ENCODE assay signal across 13 cellular contexts in genomic region chr5:172660974-172661373, GRCh38. TPM values are rescaled to one million over a fixed set of nuclear protein-coding genes. Genes with fewer than 3 reads are reported as not detected.
DNase-seq lines count a peak whose midpoint lies in the region; ATAC-seq and TF ChIP-seq lines count a peak whose summit lies in the region.
"Had no signal": no experiment of that assay in that cellular context is flagged by ENCODE, and none has a peak within 500 bp of the region (broad histone marks: within the 10 kb centered on the region; RNA-seq: fewer than 3 reads in every experiment).

No MANE protein-coding gene starts in this region.

- no peak for ATAC-seq in upper lobe of left lung (ENCODE audit: low FRiP score in 2 of 2)

- no peaks in the 10 kb centered on the region for H3K9me3 Mint-ChIP-seq in MCF 10A (ENCODE audit: unreplicated experiment)
- peaks cover 4% of the 10 kb centered on the region for H3K9me3 Mint-ChIP-seq in glutamatergic neuron (ENCODE audit: unreplicated experiment)
- H3K9me3 Mint-ChIP-seq in chondrocyte (ENCODE audit: low read depth): peaks cover 2% of the 10 kb centered on the region

- H3K4me3 Mint-ChIP-seq in MCF 10A (ENCODE audit: unreplicated experiment): no peak overlapping the region
- H3K4me3 Mint-ChIP-seq in glutamatergic neuron (ENCODE audit: unreplicated experiment): no peak overlapping the region
- H3K4me3 Mint-ChIP-seq in chondrocyte (ENCODE audit: unreplicated experiment): no peak overlapping the region
- H3K4me3 Mint-ChIP-seq: activated CD4-positive, alpha-beta memory T cell treated with anti-CD3 and anti-CD28 coated beads for 36 hours had no signal

- intact Hi-C loops in MCF 10A (cut with micrococcal nuclease) (no loop called here), mammary epithelial cell (cut with micrococcal nuclease) (no loop called here), testis (cut with DNase I; ENCODE audit: low total_unique reads) (no loop called here)

- no peaks in the 10 kb centered on the region for H4K20me1 ChIP-seq in mammary epithelial cell (ENCODE audit: insufficient read depth, low read length)

- BruUV-seq in MCF 10A (replicated peaks; lab: Mats Ljungman, UMichigan) (no TSS peak), mammary epithelial cell (replicated peaks; lab: Mats Ljungman, UMichigan) (no TSS peak)

- no peak overlapping the region for H3K9ac ChIP-seq in mammary epithelial cell (ENCODE audit: insufficient read depth, low read length)
- no peak overlapping the region for H3K9ac ChIP-seq in parathyroid adenoma

- CTCF ChIA-PET in MCF 10A (lab: Yijun Ruan, JAX) (interaction anchor here (1.1 kb wide), 1 partner anchor 36 kb away, joined by 3 read pairs; no protein-coding TSS in a partner anchor), mammary epithelial cell (lab: Charles Lee; ENCODE audit: low non-redundant PET) (no interaction called here)

- TF ChIP-seq CTCF in MCF 10A (IDR thresholded peaks at IDR 0.05; ENCODE audit: unreplicated experiment): no peak
- no peak for TF ChIP-seq CTCF in mammary epithelial cell (conservative IDR thresholded peaks at IDR 0.05 in 1 of 2, IDR thresholded peaks at IDR 0.05 in 1 of 2; ENCODE audit: extremely low read depth in 1 of 2, insufficient read depth in 1 of 2, low read depth in 1 of 2, low read length in 2 of 2)
- TF ChIP-seq CTCF in glutamatergic neuron (IDR thresholded peaks at IDR 0.05; ENCODE audit: partially characterized antibody, unreplicated experiment): no peak
- no peak for TF ChIP-seq CTCF in parathyroid adenoma (IDR thresholded peaks at IDR 0.05)
- no peak for TF ChIP-seq CTCF in upper lobe of left lung (IDR thresholded peaks at IDR 0.05)
- no peak for TF ChIP-seq CTCF in testis (IDR thresholded peaks at IDR 0.05)
- TF ChIP-seq CTCF in chondrocyte (IDR thresholded peaks at IDR 0.05): no peak

- H3K9me3 ChIP-seq in mammary epithelial cell (replicated peaks; ENCODE audit: insufficient read depth, low read length) (no peaks in the 10 kb centered on the region), parathyroid adenoma (ENCODE audit: control insufficient read depth, low read length) (no peaks in the 10 kb centered on the region), upper lobe of left lung (peaks cover 0 to 5% (median 1%) of the 10 kb centered on the region in 4 donors), testis (no peaks in the 10 kb centered on the region)

- dilution Hi-C loops in mammary epithelial cell (cut with HindIII; ENCODE audit: low sequenced_read_pairs): no loop called here

- no peak for TF ChIP-seq EP300 in upper lobe of left lung (IDR thresholded peaks at IDR 0.05)

- TF ChIP-seq POLR2A in upper lobe of left lung (IDR thresholded peaks at IDR 0.05): no peak
- TF ChIP-seq POLR2A in testis (IDR thresholded peaks at IDR 0.05): no peak

- H3K4me3 ChIP-seq in mammary epithelial cell (replicated peaks in 1 of 3; ENCODE audit: insufficient read depth in 1 of 3, low read depth in 2 of 3, low read length in 3 of 3) (no peak overlapping the region), parathyroid adenoma (ENCODE audit: low read depth, low read length) (no peak overlapping the region), upper lobe of left lung (no peak overlapping the region), testis (no peak overlapping the region)
- H3K4me3 ChIP-seq: lung had no signal

- H3K4me1 ChIP-seq in mammary epithelial cell (ENCODE audit: insufficient read depth, low read length) (peaks cover 16% of the 10 kb centered on the region), parathyroid adenoma (peaks cover 19% of the 10 kb centered on the region), upper lobe of left lung (peaks cover 46 to 75% (median 69%) of the 10 kb centered on the region in 4 donors), testis (peaks cover 32% of the 10 kb centered on the region)

- H3K27me3 ChIP-seq in mammary epithelial cell (ENCODE audit: insufficient read depth, low read length) (no peaks in the 10 kb centered on the region), parathyroid adenoma (ENCODE audit: control insufficient read depth, insufficient read depth, low read length) (no peaks in the 10 kb centered on the region), upper lobe of left lung (no peaks in the 10 kb centered on the region), testis (no peaks in the 10 kb centered on the region)

- no peaks in the 10 kb centered on the region for H3K79me2 ChIP-seq in mammary epithelial cell (ENCODE audit: insufficient read depth, low read length)
- H3K79me2 ChIP-seq in parathyroid adenoma: no peaks in the 10 kb centered on the region

- H3K4me1 Mint-ChIP-seq in MCF 10A (ENCODE audit: insufficient read depth, unreplicated experiment) (peaks cover 15% of the 10 kb centered on the region), glutamatergic neuron (ENCODE audit: low read depth, unreplicated experiment) (peaks cover 26% of the 10 kb centered on the region), chondrocyte (ENCODE audit: low read depth) (peaks cover 20% of the 10 kb centered on the region)

- no peak for DNase-seq in MCF 10A (ENCODE audit: unreplicated experiment)
- no peak for DNase-seq in mammary epithelial cell
- DNase-seq in glutamatergic neuron: no peak
- DNase-seq in upper lobe of left lung: no peak
- no peak for DNase-seq in testis
- DNase-seq in chondrocyte (ENCODE audit: low spot score): no peak
- no peak for DNase-seq in DMS 273 (lab: John Stamatoyannopoulos, UW; ENCODE audit: unreplicated experiment)
- DNase-seq: activated CD4-positive, alpha-beta memory T cell treated with anti-CD3 and anti-CD28 coated beads for 36 hours; NCI-H1694 treated with DMSO at 0.1 percent for 48 hours; stimulated activated naive B cell treated with anti-CD40 and anti-IgM and Interleukin-4, amounts not matched to agents 10 μg/mL and 1 μg/mL and 100 μg/mL, for 72 hours; T1000 had no signal

- H3K4me2 ChIP-seq in mammary epithelial cell (ENCODE audit: insufficient read depth, low read depth, low read length) (no peak overlapping the region), parathyroid adenoma (ENCODE audit: low read length) (no peak overlapping the region)

- WGBS in mammary epithelial cell (ENCODE audit: low coverage, missing lambda C conversion rate): 100% methylated on average over 3 of the region's 3 CpGs
- 96 to 100% methylated on average over 3 of the region's 3 CpGs for WGBS in upper lobe of left lung, 2 donors
- WGBS in testis, 2 donors: 84 to 99% methylated on average over 3 of the region's 3 CpGs

- peak overlapping the region; percentile 3 for H3K27ac Mint-ChIP-seq in MCF 10A (ENCODE audit: low read depth, unreplicated experiment)
- H3K27ac Mint-ChIP-seq in glutamatergic neuron (ENCODE audit: unreplicated experiment): peak overlapping the region; percentile 97
- no peak overlapping the region for H3K27ac Mint-ChIP-seq in chondrocyte (ENCODE audit: unreplicated experiment)
- H3K27ac Mint-ChIP-seq: activated CD4-positive, alpha-beta memory T cell treated with anti-CD3 and anti-CD28 coated beads for 36 hours had no signal

- POLR2A ChIA-PET in MCF 10A (lab: Yijun Ruan, JAX): no interaction called here

- no peaks in the 10 kb centered on the region for H3K36me3 Mint-ChIP-seq in MCF 10A (ENCODE audit: insufficient read depth, unreplicated experiment)
- H3K36me3 Mint-ChIP-seq in glutamatergic neuron (ENCODE audit: unreplicated experiment): peaks cover 3% of the 10 kb centered on the region
- peaks cover 1% of the 10 kb centered on the region for H3K36me3 Mint-ChIP-seq in chondrocyte (ENCODE audit: low read depth)

- no peak overlapping the region for H3K27ac ChIP-seq in mammary epithelial cell (ENCODE audit: insufficient read depth, low read depth, low read length)
- H3K27ac ChIP-seq in parathyroid adenoma: peak overlapping the region; percentile 31
- peak overlapping the region; percentile 77 to 91 (median 80) for H3K27ac ChIP-seq in upper lobe of left lung
- peak overlapping the region in 1 of 2 donors; percentile 37 for H3K27ac ChIP-seq in testis

- no peak overlapping the region for H2AFZ ChIP-seq in mammary epithelial cell (ENCODE audit: low read depth, low read length)
- H2AFZ ChIP-seq in parathyroid adenoma: no peak overlapping the region

- in situ Hi-C loops in mammary epithelial cell (cut with MboI; ENCODE audit: low sequenced_read_pairs in 2 of 2): no loop called here

- H3K27me3 Mint-ChIP-seq in MCF 10A (ENCODE audit: insufficient read depth, unreplicated experiment) (no peaks in the 10 kb centered on the region), glutamatergic neuron (ENCODE audit: unreplicated experiment) (peaks cover 8% of the 10 kb centered on the region), chondrocyte (ENCODE audit: low read depth) (peaks cover 1% of the 10 kb centered on the region)
- H3K27me3 Mint-ChIP-seq: activated CD4-positive, alpha-beta memory T cell treated with anti-CD3 and anti-CD28 coated beads for 36 hours; stimulated activated naive B cell treated with anti-CD40 and anti-IgM and Interleukin-4, amounts not matched to agents 10 μg/mL and 1 μg/mL and 100 μg/mL, for 72 hours had no signal

- H3K36me3 ChIP-seq in mammary epithelial cell (ENCODE audit: insufficient read depth, low read length) (no peaks in the 10 kb centered on the region), parathyroid adenoma (ENCODE audit: control insufficient read depth, insufficient read depth, low read length) (no peaks in the 10 kb centered on the region), upper lobe of left lung (no peaks in the 10 kb centered on the region), testis (ENCODE audit: low read depth, missing control alignments) (no peaks in the 10 kb centered on the region)

RNA-seq across cellular contexts. Expression of gene NEURL1B, which starts 19.9 kb away (rescaled TPM):
- 4.8 and 7.6 TPM in 2 replicates for total RNA-seq in MCF 10A (2022)
- 1 to 10 TPM in 1 of 2 donors, under 1 TPM in 1; 0.50 to 2.9 TPM for total RNA-seq in mammary epithelial cell
- 1.5 TPM for polyA plus RNA-seq in mammary epithelial cell
- 0.36 TPM for polyA minus RNA-seq in mammary epithelial cell
- total RNA-seq in glutamatergic neuron (ENCODE audit: unreplicated experiment): 11.4 TPM
- total RNA-seq in upper lobe of left lung: 10 to 100 TPM in 4 of 6 donors, 1 to 10 TPM in 2; 6.3 to 29.4 (median 15.1) TPM
- 10 to 100 TPM; 15.8 to 18.1 TPM for total RNA-seq in testis
- 17.1 TPM for polyA plus RNA-seq in testis (ENCODE audit: insufficient read depth, low read depth, low replicate concordance)
- 1.2 to 5.4 TPM (median 4.9 TPM) in 3 replicates for total RNA-seq in chondrocyte
